ENCODE assay signal across 2 cellular contexts in genomic region chr7:2503056-2503941, GRCh38.
TF ChIP-seq lines count a peak whose summit lies in the region.

No MANE protein-coding gene starts in this region.

TF ChIP-seq in HEK293, 187 proteins besides CTCF, POLR2A, EP300 and RAD21:
- TF ChIP-seq EGR2 (tag by site-specific recombination; IDR thresholded peaks at IDR 0.05; ENCODE audit: low read depth) (peak; percentile 61), ZNF341 (tag by site-specific recombination; IDR thresholded peaks at IDR 0.05; ENCODE audit: low read depth) (peak; percentile 29; the same call in 1 of the 2 replicates), GLIS2 (tag by site-specific recombination; IDR thresholded peaks at IDR 0.05) (no peak), ZFHX2 (tag by site-specific recombination; conservative IDR thresholded peaks at IDR 0.05) (peak; percentile 89)

TF ChIP-seq in K562, 482 proteins besides CTCF, POLR2A, EP300 and RAD21:
- TF ChIP-seq EGR1 (conservative IDR thresholded peaks at IDR 0.05) (peak; percentile 58), ZFP36 (IDR thresholded peaks at IDR 0.05; ENCODE audit: low read depth, low read length, partially characterized antibody) (peak; percentile 63), ZEB2 (IDR thresholded peaks at IDR 0.05) (no peak)
